ENCODE assay signal across 8 cellular contexts in genomic region chr10:21519327-21519933, GRCh38. TPM values are rescaled to one million over a fixed set of nuclear protein-coding genes. Genes with fewer than 3 reads are reported as not detected.
DNase-seq lines count a peak whose midpoint lies in the region; ATAC-seq and TF ChIP-seq lines count a peak whose summit lies in the region.

No MANE protein-coding gene starts in this region.

- H3K4me3 ChIP-seq in A673 (ENCODE audit: low read depth, low read length, poor library complexity, severe bottlenecking) = peak overlapping the region; percentile 59
- peak overlapping the region; percentile 68 for H3K4me3 ChIP-seq in HFF-Myc (replicated peaks; ENCODE audit: low read depth, low read length)

- BruUV-seq in A673 (replicated peaks; lab: Mats Ljungman, UMichigan) = TSS peak; percentile 4

- peak overlapping the region; percentile 78 for H3K27ac ChIP-seq in A673 (ENCODE audit: low read depth, low read length, poor library complexity, severe bottlenecking)

- no peaks in the 10 kb centered on the region for H3K36me3 Mint-ChIP-seq in chondrocyte (ENCODE audit: low read depth)

- peak overlapping the region; percentile 81 for H3K4me3 Mint-ChIP-seq in chondrocyte (ENCODE audit: unreplicated experiment)

- peak overlapping the region; percentile 93 for H3K27ac Mint-ChIP-seq in chondrocyte (ENCODE audit: unreplicated experiment)

- intact Hi-C loops in A673 (cut with micrococcal nuclease; ENCODE audit: unreplicated experiment) = loop anchor here (5.0 kb wide), 1 partner anchor 213 kb away; no protein-coding TSS in a partner anchor

- POLR2A ChIA-PET in A673 (lab: Charles Lee; ENCODE audit: low non-redundant PET) = no interaction called here

- ATAC-seq in HG02885 (IDR thresholded peaks at IDR 0.05; ENCODE audit: poor library complexity, unreplicated experiment) = no peak
- ATAC-seq in GM19023 (IDR thresholded peaks at IDR 0.05; ENCODE audit: unreplicated experiment) = no peak
- ATAC-seq in HG02763 (IDR thresholded peaks at IDR 0.05; ENCODE audit: unreplicated experiment) = no peak

- no peaks in the 10 kb centered on the region for H3K27me3 ChIP-seq in A673 (replicated peaks; ENCODE audit: insufficient read depth, low read depth, low read length, poor library complexity)

- no peaks in the 10 kb centered on the region for H3K9me3 ChIP-seq in A673 (ENCODE audit: low read depth, low read length, poor library complexity, severe bottlenecking)

- no peaks in the 10 kb centered on the region for H3K9me3 Mint-ChIP-seq in chondrocyte (ENCODE audit: low read depth)

- H3K4me1 ChIP-seq in A673 (ENCODE audit: insufficient read depth, low read length, poor library complexity, severe bottlenecking) = peaks cover 67% of the 10 kb centered on the region

- H3K27me3 Mint-ChIP-seq in chondrocyte (ENCODE audit: low read depth) = no peaks in the 10 kb centered on the region

- H3K4me1 Mint-ChIP-seq in chondrocyte (ENCODE audit: low read depth) = peaks cover 76% of the 10 kb centered on the region

- DNase-seq in A673 (ENCODE audit: low spot score) (no peak), HFF-Myc (ENCODE audit: extremely low read depth, low read depth) (no peak), chondrocyte (ENCODE audit: low spot score) (no peak), myocyte (ENCODE audit: low read depth) (peak; percentile 2), cortex of kidney (lab: John Stamatoyannopoulos, UW) (no peak)

- no peaks in the 10 kb centered on the region for H3K36me3 ChIP-seq in A673 (ENCODE audit: insufficient read depth, low read length, poor library complexity, severe bottlenecking)

- CTCF ChIA-PET in A673 (lab: Charles Lee) = no interaction called here

- TF ChIP-seq CTCF in A673 (conservative IDR thresholded peaks at IDR 0.05; ENCODE audit: low read depth, low read length) (no peak), HFF-Myc (IDR thresholded peaks at IDR 0.05; ENCODE audit: low read depth, low read length, missing control alignments) (no peak), chondrocyte (IDR thresholded peaks at IDR 0.05) (no peak)

RNA-seq across cellular contexts. Expression of gene SKIDA1, which starts 6.1 kb away (rescaled TPM):
- total RNA-seq in A673 (2021) (4.4 and 4.9 TPM in 2 replicates), chondrocyte (1.9 to 3.7 TPM (median 2.0 TPM) in 3 replicates), myocyte (0.26 and 0.37 TPM in 2 replicates)
- polyA plus RNA-seq in myocyte (2012) = 0.16 TPM

RNA-seq across cellular contexts. Expression of gene MLLT10, which starts 14.6 kb away (rescaled TPM):
- 58.4 and 60.0 TPM in 2 replicates for total RNA-seq in A673 (2021)
- 35.4 to 39.0 TPM (median 37.5 TPM) in 3 replicates for total RNA-seq in chondrocyte
- 15.5 and 20.4 TPM in 2 replicates for total RNA-seq in myocyte
- 13.4 TPM for polyA plus RNA-seq in myocyte (2012)
